In genomic region chr7:6526997-6527378, GRCh38 we compare ENCODE assay signal across 11 cellular contexts. TPM values are rescaled to one million over a fixed set of nuclear protein-coding genes. Genes with fewer than 3 reads are reported as not detected.
A peak's percentile ranks its signal among the peaks of the same experiment; 100 is the strongest.
DNase-seq lines count a peak whose midpoint lies in the region; ATAC-seq, FAIRE-seq and TF ChIP-seq lines count a peak whose summit lies in the region.
"Had no signal": no experiment of that assay in that cellular context is flagged by ENCODE, and none has a peak within 500 bp of the region (broad histone marks: within the 10 kb centered on the region; RNA-seq: fewer than 3 reads in every experiment).

No MANE protein-coding gene starts in this region.

- DNase-seq in Panc1 (ENCODE audit: low read depth, low spot score), result no peak
- DNase-seq in endothelial cell of umbilical vein (ENCODE audit: low read depth, low spot score), result no peak
- DNase-seq in neural progenitor cell (ENCODE audit: low spot score), result no peak
- DNase-seq in D721Med (ENCODE audit: insufficient read length, low spot score), result no peak
- DNase-seq: activated gamma-delta T cell, SHP77 treated with DMSO at 0.1 percent for 48 hours had no signal

- H3K36me3 Mint-ChIP-seq in neural progenitor cell, result no peaks in the 10 kb centered on the region

- peak overlapping the region; percentile 80 to 99 (median 95) for H3K4me2 ChIP-seq in BLaER1 treated with 17β-estradiol and CSF1 and Interleukin-3, amounts not matched to agents 10 nM and 100 nM
- H3K4me2 ChIP-seq in endothelial cell of umbilical vein (ENCODE audit: insufficient read depth, low read length), result peak overlapping the region; percentile 37
- H3K4me2 ChIP-seq in neural progenitor cell, result peak overlapping the region; percentile 93

- peaks cover 0 to 50% (median 0%) of the 10 kb centered on the region in 11 experiments; a peak in 5 of 22 replicates for H3K27me3 ChIP-seq in BLaER1 treated with 17β-estradiol and CSF1 and Interleukin-3, amounts not matched to agents 10 nM and 100 nM
- H3K27me3 ChIP-seq in Panc1 (ENCODE audit: control insufficient read depth, insufficient read depth, low read length) (peaks cover 6% of the 10 kb centered on the region; the same call in 1 of the 2 replicates), endothelial cell of umbilical vein (ENCODE audit: control insufficient read depth in 2 of 2, insufficient read depth in 2 of 2, low read length in 2 of 2) (peaks cover 14 to 22% of the 10 kb centered on the region in 2 experiments), neural progenitor cell (peaks cover 74% of the 10 kb centered on the region)

- H2AFZ ChIP-seq in endothelial cell of umbilical vein (ENCODE audit: low read depth, low read length) (peak overlapping the region; percentile 87), neural progenitor cell (replicated peaks) (peak overlapping the region; percentile 98)

- peak overlapping the region; percentile 80 for H3K4me3 Mint-ChIP-seq in neural progenitor cell

- H3K4me1 Mint-ChIP-seq in neural progenitor cell, result peaks cover 13% of the 10 kb centered on the region

- H3K9me1 ChIP-seq in endothelial cell of umbilical vein (replicated peaks; ENCODE audit: control insufficient read depth, extremely low read depth, insufficient read depth, low read length), result no peaks in the 10 kb centered on the region

- H3K9me3 ChIP-seq in BLaER1 treated with 17β-estradiol and CSF1 and Interleukin-3, amounts not matched to agents 10 nM and 100 nM (replicated peaks in 1 of 11), result no peaks in the 10 kb centered on the region
- H3K9me3 ChIP-seq in Panc1 (ENCODE audit: control insufficient read depth, insufficient read depth, low read depth, low read length) (no peaks in the 10 kb centered on the region), endothelial cell of umbilical vein (replicated peaks; ENCODE audit: control insufficient read depth, insufficient read depth, low read length) (no peaks in the 10 kb centered on the region), neural progenitor cell (ENCODE audit: low read depth) (no peaks in the 10 kb centered on the region)

- CTCF ChIA-PET in Panc1 (lab: Charles Lee) (no interaction called here), endothelial cell of umbilical vein (lab: Charles Lee) (no interaction called here)

- H3K79me2 ChIP-seq in endothelial cell of umbilical vein (ENCODE audit: control insufficient read depth, insufficient read depth, low read length) (no peaks in the 10 kb centered on the region), neural progenitor cell (ENCODE audit: low read depth) (no peaks in the 10 kb centered on the region)

- H3K27ac ChIP-seq in BLaER1 treated with 17β-estradiol and CSF1 and Interleukin-3, amounts not matched to agents 10 nM and 100 nM, result peak overlapping the region in 6 of 11 experiments; percentile 19 to 62 (median 50); a peak in 10 of 22 replicates
- H3K27ac ChIP-seq in Panc1 (ENCODE audit: low read length) (no peak overlapping the region), endothelial cell of umbilical vein (ENCODE audit: insufficient read depth, low read depth, low read length) (no peak overlapping the region), neural progenitor cell (no peak overlapping the region)

- BruUV-seq in Panc1 (replicated peaks; lab: Mats Ljungman, UMichigan), result no TSS peak
- no TSS peak for BruUV-seq in endothelial cell of umbilical vein (replicated peaks; lab: Mats Ljungman, UMichigan)

- peaks cover 55% of the 10 kb centered on the region for H3K27me3 Mint-ChIP-seq in neural progenitor cell (ENCODE audit: insufficient read depth, low read depth)

- ATAC-seq in Panc1, result no peak
- ATAC-seq in GM18505 (IDR thresholded peaks at IDR 0.05; ENCODE audit: unreplicated experiment), result no peak
- ATAC-seq in HG03439 (IDR thresholded peaks at IDR 0.05; ENCODE audit: unreplicated experiment), result no peak
- ATAC-seq in GM18909 (IDR thresholded peaks at IDR 0.05; ENCODE audit: poor library complexity, unreplicated experiment), result no peak

- FAIRE-seq in endothelial cell of umbilical vein (lab: Jason Lieb, UNC) (no peak), D721Med (lab: Jason Lieb, UNC) (no peak)

- dilution Hi-C loops in endothelial cell of umbilical vein (cut with MboI; ENCODE audit: extremely low pct_ligation_motif_present, low sequenced_read_pairs), result no loop called here

- TF ChIP-seq POLR2A in endothelial cell of umbilical vein (IDR thresholded peaks at IDR 0.05; ENCODE audit: low read depth, low read length) (no peak), GM18505 (IDR thresholded peaks at IDR 0.05; ENCODE audit: borderline replicate concordance, extremely low read depth, insufficient read depth, insufficient read length) (no peak)

- peaks cover 0 to 43% (median 4%) of the 10 kb centered on the region in 11 experiments; a peak in 9 of 22 replicates for H3K36me3 ChIP-seq in BLaER1 treated with 17β-estradiol and CSF1 and Interleukin-3, amounts not matched to agents 10 nM and 100 nM
- H3K36me3 ChIP-seq in Panc1 (ENCODE audit: control insufficient read depth, insufficient read depth, low read length) (no peaks in the 10 kb centered on the region), endothelial cell of umbilical vein (ENCODE audit: control insufficient read depth in 2 of 2, extremely low read depth in 1 of 2, insufficient read depth in 2 of 2, low read length in 2 of 2) (no peaks in the 10 kb centered on the region), neural progenitor cell (no peaks in the 10 kb centered on the region)

- H3K4me3 ChIP-seq in BLaER1 treated with 17β-estradiol and CSF1 and Interleukin-3, amounts not matched to agents 10 nM and 100 nM, result peak overlapping the region; percentile 33 to 64 (median 43); a peak in 16 of 20 replicates
- peak overlapping the region; percentile 28 to 48 for H3K4me3 ChIP-seq in Panc1 (ENCODE audit: low read depth in 2 of 2, low read length in 2 of 2)
- H3K4me3 ChIP-seq in endothelial cell of umbilical vein (replicated peaks in 1 of 3; ENCODE audit: insufficient read depth in 1 of 3, low read depth in 1 of 3, low read length in 3 of 3), result no peak overlapping the region
- peak overlapping the region; percentile 56 for H3K4me3 ChIP-seq in neural progenitor cell

- in situ Hi-C loops in Panc1 (cut with HindIII; ENCODE audit: low pct_unique_long_range_greater_than_20kb, low sequenced_read_pairs), result no loop called here

- TF ChIP-seq CTCF in Panc1 (IDR thresholded peaks at IDR 0.05), result no peak
- no peak for TF ChIP-seq CTCF in endothelial cell of umbilical vein (IDR thresholded peaks at IDR 0.05; ENCODE audit: extremely low read depth in 1 of 2, insufficient read depth in 1 of 2, low read depth in 1 of 2, low read length in 2 of 2)
- no peak for TF ChIP-seq CTCF in neural progenitor cell (IDR thresholded peaks at IDR 0.05)
- TF ChIP-seq CTCF in D721Med (IDR thresholded peaks at IDR 0.05; ENCODE audit: insufficient read depth, missing control alignments), result no peak

- intact Hi-C loops in Panc1 (cut with micrococcal nuclease; ENCODE audit: unreplicated experiment), result no loop called here
- intact Hi-C loops in endothelial cell of umbilical vein (cut with micrococcal nuclease), result no loop called here

- H4K20me1 ChIP-seq in BLaER1 treated with 17β-estradiol and CSF1 and Interleukin-3, amounts not matched to agents 10 nM and 100 nM, result peaks cover 0 to 41% (median 2%) of the 10 kb centered on the region in 11 experiments; a peak in 9 of 22 replicates
- no peaks in the 10 kb centered on the region for H4K20me1 ChIP-seq in endothelial cell of umbilical vein (replicated peaks; ENCODE audit: control insufficient read depth, extremely low read depth, insufficient read depth, low read length)
- H4K20me1 ChIP-seq in neural progenitor cell (ENCODE audit: low read depth), result peaks cover 5% of the 10 kb centered on the region

- H3K9me3 Mint-ChIP-seq in neural progenitor cell, result peaks cover 2% of the 10 kb centered on the region

- peak overlapping the region in 9 of 11 experiments; percentile 17 to 87 (median 62); a peak in 15 of 22 replicates for H3K9ac ChIP-seq in BLaER1 treated with 17β-estradiol and CSF1 and Interleukin-3, amounts not matched to agents 10 nM and 100 nM
- H3K9ac ChIP-seq in endothelial cell of umbilical vein (replicated peaks; ENCODE audit: extremely low read depth, insufficient read depth, low read length) (no peak overlapping the region), neural progenitor cell (no peak overlapping the region)

- no peaks in the 10 kb centered on the region for H3F3A ChIP-seq in neural progenitor cell (ENCODE audit: low read depth)

- peaks cover 25 to 57% (median 53%) of the 10 kb centered on the region in 10 experiments for H3K4me1 ChIP-seq in BLaER1 treated with 17β-estradiol and CSF1 and Interleukin-3, amounts not matched to agents 10 nM and 100 nM
- H3K4me1 ChIP-seq in Panc1 (ENCODE audit: control insufficient read depth, insufficient read depth, low read length), result peaks cover 4% of the 10 kb centered on the region; the same call in 1 of the 2 replicates
- H3K4me1 ChIP-seq in endothelial cell of umbilical vein (ENCODE audit: control insufficient read depth, extremely low read depth, insufficient read depth, low read length), result peaks cover 6% of the 10 kb centered on the region
- H3K4me1 ChIP-seq in neural progenitor cell, result no peaks in the 10 kb centered on the region

- POLR2A ChIA-PET in Panc1 (lab: Charles Lee) (no interaction called here), endothelial cell of umbilical vein (lab: Charles Lee) (no interaction called here)

- no peak overlapping the region for H3K27ac Mint-ChIP-seq in neural progenitor cell

RNA-seq across cellular contexts. Expression of gene GRID2IP, which starts 24.3 kb away (rescaled TPM):
- total RNA-seq in Panc1 (2021; ENCODE audit: unreplicated experiment) (0.13 TPM), endothelial cell of umbilical vein (not detected in 2 replicates), neural progenitor cell (ENCODE audit: low replicate concordance) (0.31 TPM in 1 of 2 replicates, not detected in the other)
- polyA plus RNA-seq in Panc1 (2012; ENCODE audit: insufficient read length), result 0.13 TPM
- 0.02 TPM in 1 of 2 replicates, not detected in the other for polyA plus RNA-seq in endothelial cell of umbilical vein
- polyA plus RNA-seq in endothelial cell of umbilical vein (2011; cell fraction: cytosol; rRNA removed), result 0.03 TPM in 1 of 2 replicates, not detected in the other
- 0.08 TPM in 1 of 2 replicates, not detected in the other for polyA plus RNA-seq in endothelial cell of umbilical vein (2011; cell fraction: nucleus; rRNA removed)
- polyA plus RNA-seq in endothelial cell of umbilical vein (2012), result not detected in 2 replicates
- 0.06 TPM in 1 of 2 replicates, not detected in the other for polyA minus RNA-seq in endothelial cell of umbilical vein
- polyA minus RNA-seq in endothelial cell of umbilical vein (2011; cell fraction: cytosol; rRNA and poly(A)+ RNA removed), result not detected
- polyA minus RNA-seq in endothelial cell of umbilical vein (2011; cell fraction: nucleus; rRNA and poly(A)+ RNA removed), result 0.10 TPM in 1 of 2 replicates, not detected in the other
- total RNA-seq: Daoy had no signal

RNA-seq across cellular contexts. Expression of gene KDELR2, which starts 43.0 kb away (rescaled TPM):
- total RNA-seq in Panc1 (2021; ENCODE audit: unreplicated experiment), result 199 TPM
- polyA plus RNA-seq in Panc1 (2012; ENCODE audit: insufficient read length), result 150 TPM
- 190 and 196 TPM in 2 replicates for total RNA-seq in endothelial cell of umbilical vein
- 191 and 199 TPM in 2 replicates for polyA plus RNA-seq in endothelial cell of umbilical vein
- polyA plus RNA-seq in endothelial cell of umbilical vein (2011; cell fraction: cytosol; rRNA removed), result 137 and 140 TPM in 2 replicates
- polyA plus RNA-seq in endothelial cell of umbilical vein (2011; cell fraction: nucleus; rRNA removed), result 67.5 and 75.9 TPM in 2 replicates
- 134 and 142 TPM in 2 replicates for polyA plus RNA-seq in endothelial cell of umbilical vein (2012)
- 159 and 164 TPM in 2 replicates for polyA minus RNA-seq in endothelial cell of umbilical vein
- polyA minus RNA-seq in endothelial cell of umbilical vein (2011; cell fraction: cytosol; rRNA and poly(A)+ RNA removed), result 53.8 TPM
- polyA minus RNA-seq in endothelial cell of umbilical vein (2011; cell fraction: nucleus; rRNA and poly(A)+ RNA removed), result 45.4 and 50.1 TPM in 2 replicates
- 73.4 and 87.6 TPM in 2 replicates for total RNA-seq in neural progenitor cell (ENCODE audit: low replicate concordance)

RNA-seq across cellular contexts. Expression of gene ZDHHC4, which starts 50.3 kb away (rescaled TPM):
- total RNA-seq in Panc1 (2021; ENCODE audit: unreplicated experiment) (113 TPM), endothelial cell of umbilical vein (29.9 and 31.3 TPM in 2 replicates), neural progenitor cell (ENCODE audit: low replicate concordance) (75.9 and 102 TPM in 2 replicates)
- 110 TPM for polyA plus RNA-seq in Panc1 (2012; ENCODE audit: insufficient read length)
- 122 and 137 TPM in 2 replicates for polyA plus RNA-seq in endothelial cell of umbilical vein
- 58.4 and 62.9 TPM in 2 replicates for polyA plus RNA-seq in endothelial cell of umbilical vein (2011; cell fraction: cytosol; rRNA removed)
- 33.3 and 36.1 TPM in 2 replicates for polyA plus RNA-seq in endothelial cell of umbilical vein (2011; cell fraction: nucleus; rRNA removed)
- 30.1 and 38.0 TPM in 2 replicates for polyA plus RNA-seq in endothelial cell of umbilical vein (2012)
- 130 and 145 TPM in 2 replicates for polyA minus RNA-seq in endothelial cell of umbilical vein
- 43.5 TPM for polyA minus RNA-seq in endothelial cell of umbilical vein (2011; cell fraction: cytosol; rRNA and poly(A)+ RNA removed)
- polyA minus RNA-seq in endothelial cell of umbilical vein (2011; cell fraction: nucleus; rRNA and poly(A)+ RNA removed), result 21.5 and 22.5 TPM in 2 replicates

Comparison
In these comparisons a context has a peak if more than half of its experiments do, and no peak if none do; other contexts are left out.
1. H3K27ac ChIP-seq: peak in BLaER1 treated with 17β-estradiol and CSF1 and Interleukin-3, amounts not matched to agents 10 nM and 100 nM (6 of 11); none in Panc1 (single experiment), endothelial cell of umbilical vein (single experiment) and neural progenitor cell (single experiment).
2. H3K4me2 ChIP-seq: peak in every context shown above with its lines; median percentile 95 in BLaER1 treated with 17β-estradiol and CSF1 and Interleukin-3, amounts not matched to agents 10 nM and 100 nM; 93 in neural progenitor cell; 37 in endothelial cell of umbilical vein.
3. H3K4me3 ChIP-seq: peak in BLaER1 treated with 17β-estradiol and CSF1 and Interleukin-3, amounts not matched to agents 10 nM and 100 nM (10 of 10), Panc1 (2 of 2) and neural progenitor cell (single experiment); none in endothelial cell of umbilical vein (0 of 3).
4. H3K9ac ChIP-seq: peak in BLaER1 treated with 17β-estradiol and CSF1 and Interleukin-3, amounts not matched to agents 10 nM and 100 nM (9 of 11); none in endothelial cell of umbilical vein (single experiment) and neural progenitor cell (single experiment).